Comparison of ENCODE assay signal across 11 cellular contexts in the genomic region with DNA sequence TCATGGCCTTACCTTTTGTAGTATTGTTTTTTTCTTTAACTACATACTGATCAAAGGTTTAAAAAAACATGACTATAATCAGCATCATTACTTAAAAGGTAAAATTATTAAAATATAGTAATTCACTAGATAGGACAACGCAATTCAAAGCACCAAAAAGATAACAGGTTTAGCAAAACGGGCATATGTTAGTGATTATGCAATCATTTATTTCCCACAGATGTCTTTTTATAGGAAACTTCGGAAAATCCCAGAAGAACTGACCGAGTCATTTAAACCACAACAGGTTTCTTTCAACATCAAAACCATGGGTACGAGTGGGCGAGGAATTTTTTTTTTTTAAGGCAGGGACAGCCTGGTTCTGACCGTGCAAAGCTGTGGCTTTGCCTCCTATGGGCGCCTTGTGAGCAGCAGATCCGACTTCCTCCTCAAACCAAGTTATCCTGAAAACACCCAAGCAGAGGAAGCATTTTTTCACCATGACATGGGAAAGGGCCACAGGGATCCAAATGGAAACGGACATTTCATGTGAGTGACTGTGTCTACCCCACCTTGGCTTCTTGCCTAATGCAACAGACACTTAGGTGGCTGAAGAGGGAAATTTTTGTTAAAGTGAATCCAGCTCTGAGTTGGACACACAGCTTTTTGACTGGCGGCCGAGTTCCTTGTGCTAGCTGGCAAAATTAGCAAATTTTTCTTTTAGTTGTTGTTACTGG.
DNase-seq lines count a peak whose midpoint lies in the region; ATAC-seq and TF ChIP-seq lines count a peak whose summit lies in the region.
"Had no signal": no experiment of that assay in that cellular context is flagged by ENCODE, and none has a peak within 500 bp of the region (broad histone marks: within the 10 kb centered on the region; RNA-seq: fewer than 3 reads in every experiment).

No MANE protein-coding gene starts in this region.

- peak in 1 of 2 donors; percentile 11 for TF ChIP-seq CTCF in fibroblast of lung (conservative IDR thresholded peaks at IDR 0.05 in 1 of 2, IDR thresholded peaks at IDR 0.05 in 1 of 2; ENCODE audit: low read depth in 1 of 2, low read length in 2 of 2)
- peak; percentile 18 for TF ChIP-seq CTCF in osteoblast (IDR thresholded peaks at IDR 0.05; ENCODE audit: extremely low read depth, low read depth, low read length)

- no peak for ATAC-seq in GM21390 (IDR thresholded peaks at IDR 0.05; ENCODE audit: unreplicated experiment)
- no peak for ATAC-seq in GM19324 (IDR thresholded peaks at IDR 0.05; ENCODE audit: low FRiP score, unreplicated experiment)
- no peak for ATAC-seq in GM19351 (IDR thresholded peaks at IDR 0.05; ENCODE audit: unreplicated experiment)
- ATAC-seq: T-helper 17 cell had no signal

- H3K36me3 ChIP-seq in fibroblast of lung (ENCODE audit: control insufficient read depth, insufficient read depth, low read length) (no peaks in the 10 kb centered on the region), osteoblast (ENCODE audit: insufficient read depth, low read length) (no peaks in the 10 kb centered on the region)

- H3K4me3 ChIP-seq in fibroblast of lung (replicated peaks in 1 of 4; ENCODE audit: control extremely low read depth in 1 of 4, insufficient read depth in 1 of 4, low read depth in 3 of 4, low read length in 4 of 4) = peak overlapping the region; percentile 3 to 43 (median 20)
- H3K4me3 ChIP-seq in osteoblast (ENCODE audit: insufficient read depth, low read length) = peak overlapping the region; percentile 37

- H3K79me2 ChIP-seq in fibroblast of lung (ENCODE audit: control insufficient read depth, insufficient read depth, low read length) = no peaks in the 10 kb centered on the region
- no peaks in the 10 kb centered on the region for H3K79me2 ChIP-seq in osteoblast (ENCODE audit: insufficient read depth, low read length)

- no peaks in the 10 kb centered on the region for H3K27me3 ChIP-seq in fibroblast of lung (ENCODE audit: control insufficient read depth, insufficient read depth, low read length)
- H3K27me3 ChIP-seq in osteoblast (ENCODE audit: insufficient read depth, low read length) = no peaks in the 10 kb centered on the region

- H4K20me1 ChIP-seq in fibroblast of lung (ENCODE audit: control insufficient read depth, extremely low read depth, insufficient read depth, low read length) (no peaks in the 10 kb centered on the region), osteoblast (ENCODE audit: insufficient read depth, low read length) (no peaks in the 10 kb centered on the region)

- peak; percentile 23 for DNase-seq in CD1c-positive myeloid dendritic cell (ENCODE audit: extremely low spot score)
- peak; percentile 100 for DNase-seq in RPMI7951 (ENCODE audit: low read depth)
- DNase-seq in fibroblast of lung (ENCODE audit: low read depth in 2 of 2) = peak; percentile 83 to 99
- peak; percentile 66 for DNase-seq in osteoblast (ENCODE audit: insufficient read length, low spot score, missing footprints)
- no peak for DNase-seq in superior temporal gyrus (ENCODE audit: extremely low spot score)
- DNase-seq: activated naive CD8-positive, alpha-beta T cell treated with anti-CD3 and anti-CD28 coated beads, Interleukin-2, amount 10 ng/mL, durations not matched to agents 7 days and 5 days; mesendoderm; T-helper 17 cell had no signal

- H2AFZ ChIP-seq in fibroblast of lung (ENCODE audit: low read length) = peak overlapping the region; percentile 46
- peak overlapping the region; percentile 2 for H2AFZ ChIP-seq in osteoblast (ENCODE audit: low read length)

- H3K9me3 ChIP-seq in fibroblast of lung (ENCODE audit: control insufficient read depth, insufficient read depth, low read depth, low read length) = no peaks in the 10 kb centered on the region
- H3K9me3 ChIP-seq in osteoblast (ENCODE audit: low read depth, low read length) = no peaks in the 10 kb centered on the region

- H3K9ac ChIP-seq in fibroblast of lung (ENCODE audit: insufficient read depth, low read length) = peak overlapping the region; percentile 21

- peaks cover 5% of the 10 kb centered on the region for H3K4me1 ChIP-seq in fibroblast of lung (ENCODE audit: control insufficient read depth, extremely low read depth, insufficient read depth, low read length)
- H3K4me1 ChIP-seq in osteoblast (ENCODE audit: insufficient read depth, low read length) = peaks cover 17% of the 10 kb centered on the region

- H3K27ac ChIP-seq in fibroblast of lung (ENCODE audit: insufficient read depth, low read length) (peak overlapping the region; percentile 64), osteoblast (ENCODE audit: low read depth, low read length) (peak overlapping the region; percentile 98)

- H3K4me2 ChIP-seq in fibroblast of lung (ENCODE audit: extremely low read depth, insufficient read depth, low read length) (peak overlapping the region; percentile 79), osteoblast (ENCODE audit: insufficient read depth, low read length) (peak overlapping the region; percentile 76)
